ENCODE assay signal across 24 cellular contexts in the genomic region with DNA sequence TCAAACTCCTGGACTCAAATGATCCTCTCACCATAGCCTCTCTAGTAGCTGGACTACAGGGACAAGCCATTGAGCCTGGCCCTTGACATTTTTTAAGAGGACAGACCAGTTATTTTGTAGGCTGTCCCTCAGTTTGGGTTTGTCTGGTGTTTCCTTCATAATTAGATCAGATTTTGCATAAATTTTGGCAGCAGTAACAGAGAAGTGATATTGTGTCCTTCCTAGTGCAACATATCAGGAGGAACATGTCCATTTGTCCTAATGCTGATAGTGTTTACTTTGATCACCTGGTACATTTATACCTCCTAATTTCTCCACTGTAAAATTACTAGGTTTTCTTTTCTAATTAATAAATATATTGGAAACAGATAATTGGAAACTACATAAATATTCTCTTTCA.
"Had no signal": no experiment of that assay in that cellular context is flagged by ENCODE, and none has a peak within 500 bp of the region (broad histone marks: within the 10 kb centered on the region; RNA-seq: fewer than 3 reads in every experiment).

No MANE protein-coding gene starts in this region.

- H3K9me3 ChIP-seq: suprapubic skin, testis, thyroid gland had no signal

- H3K36me3 ChIP-seq: stomach, suprapubic skin, thoracic aorta, thyroid gland, tibial artery, tibial nerve, transverse colon, upper lobe of left lung, upper lobe of right lung, uterus, vagina had no signal

- H3K4me1 ChIP-seq: testis, thyroid gland, uterus, vagina had no signal

- DNase-seq: stimulated activated CD4-positive, alpha-beta T cell treated with anti-CD3 and anti-CD28 coated beads, Interleukin-2, amount 100 ng/mL, for 48 hours; stimulated activated CD4-positive, alpha-beta T cell treated with anti-CD3 and anti-CD28 coated beads, Interleukin-4, amount 100 ng/mL, for 1 hour; stimulated activated CD4-positive, alpha-beta T cell treated with anti-CD3 and anti-CD28 coated beads, Interleukin-4, amount 100 ng/mL, for 24 hours; stimulated activated CD4-positive, alpha-beta T cell treated with anti-CD3 and anti-CD28 coated beads, Interleukin-4, amount 100 ng/mL, for 4 hours; stimulated activated CD8-positive, alpha-beta memory T cell treated with anti-CD3 and anti-CD28 coated beads, Interleukin-4, amount 100 ng/mL, for 48 hours; stimulated activated naive B cell treated with anti-CD40 and anti-IgM and Interleukin-4, amounts not matched to agents 10 μg/mL and 1 μg/mL and 100 μg/mL, for 72 hours; stimulated activated naive CD4-positive, alpha-beta T cell; stimulated activated naive CD4-positive, alpha-beta T cell treated with Interleukin-2 at 50 U/mL for 16 hours; stimulated activated naive CD8-positive, alpha-beta T cell treated with anti-CD3 and anti-CD28 coated beads, Interleukin-15, amount 100 ng/mL, for 72 hours; stimulated activated naive CD8-positive, alpha-beta T cell treated with anti-CD3 and anti-CD28 coated beads, Interleukin-15, Interleukin-2, amounts not matched to agents 100 U/mL and 50 U/mL, for 24 hours; stomach; substantia nigra; testis; thyroid gland; tibial artery; transverse colon; trophoblast cell; upper lobe of left lung; upper lobe of right lung; uterus had no signal

- H3K27ac ChIP-seq: stomach, suprapubic skin, testis, thoracic aorta, thyroid gland, tibial artery, tibial nerve, transverse colon, upper lobe of left lung, upper lobe of right lung, uterus, vagina had no signal

- H3K4me3 ChIP-seq: stomach, suprapubic skin, testis, thoracic aorta, thyroid gland, tibial artery, tibial nerve, transverse colon, upper lobe of left lung, upper lobe of right lung, uterus, vagina had no signal
